In the genomic region with DNA sequence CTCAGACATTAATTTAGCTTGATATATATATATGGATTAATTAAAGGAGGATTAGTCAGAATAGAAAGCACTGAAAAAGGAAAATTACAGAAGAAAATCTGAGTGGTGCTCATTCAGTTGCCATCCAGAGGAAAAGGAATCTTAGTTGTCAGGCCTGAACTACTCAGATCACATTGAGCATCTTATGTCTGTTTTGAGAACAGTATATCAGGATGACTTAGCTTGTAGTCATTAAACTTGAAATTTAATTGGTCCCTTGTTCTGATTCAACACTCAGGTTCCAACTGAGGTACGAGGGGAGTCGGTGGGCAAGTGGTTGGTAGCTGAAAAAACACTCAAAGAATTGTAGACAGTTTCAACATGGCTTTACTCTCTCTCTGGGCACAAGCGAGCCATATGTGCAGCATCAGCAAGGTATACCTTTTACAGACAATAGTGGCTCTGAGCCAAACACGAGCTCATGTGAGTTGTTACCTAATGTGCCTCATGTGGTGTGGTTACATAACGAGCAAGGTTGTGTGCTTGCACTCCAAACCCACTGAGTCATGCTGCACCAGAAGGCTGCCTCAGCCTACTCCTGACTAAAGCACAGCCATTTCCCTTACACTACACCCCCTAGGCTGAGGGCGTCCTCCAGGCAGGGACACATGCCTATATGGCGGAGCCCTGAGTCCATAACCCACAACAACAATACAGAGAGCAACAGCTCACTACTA, we compare ENCODE assay signal across 1 cellular context.
TF ChIP-seq lines count a peak whose summit lies in the region.

No MANE protein-coding gene starts in this region.

TF ChIP-seq in GM23338, 12 proteins besides CTCF, POLR2A, EP300 and RAD21 (continued from another document):
- TF ChIP-seq, protein P1, sequence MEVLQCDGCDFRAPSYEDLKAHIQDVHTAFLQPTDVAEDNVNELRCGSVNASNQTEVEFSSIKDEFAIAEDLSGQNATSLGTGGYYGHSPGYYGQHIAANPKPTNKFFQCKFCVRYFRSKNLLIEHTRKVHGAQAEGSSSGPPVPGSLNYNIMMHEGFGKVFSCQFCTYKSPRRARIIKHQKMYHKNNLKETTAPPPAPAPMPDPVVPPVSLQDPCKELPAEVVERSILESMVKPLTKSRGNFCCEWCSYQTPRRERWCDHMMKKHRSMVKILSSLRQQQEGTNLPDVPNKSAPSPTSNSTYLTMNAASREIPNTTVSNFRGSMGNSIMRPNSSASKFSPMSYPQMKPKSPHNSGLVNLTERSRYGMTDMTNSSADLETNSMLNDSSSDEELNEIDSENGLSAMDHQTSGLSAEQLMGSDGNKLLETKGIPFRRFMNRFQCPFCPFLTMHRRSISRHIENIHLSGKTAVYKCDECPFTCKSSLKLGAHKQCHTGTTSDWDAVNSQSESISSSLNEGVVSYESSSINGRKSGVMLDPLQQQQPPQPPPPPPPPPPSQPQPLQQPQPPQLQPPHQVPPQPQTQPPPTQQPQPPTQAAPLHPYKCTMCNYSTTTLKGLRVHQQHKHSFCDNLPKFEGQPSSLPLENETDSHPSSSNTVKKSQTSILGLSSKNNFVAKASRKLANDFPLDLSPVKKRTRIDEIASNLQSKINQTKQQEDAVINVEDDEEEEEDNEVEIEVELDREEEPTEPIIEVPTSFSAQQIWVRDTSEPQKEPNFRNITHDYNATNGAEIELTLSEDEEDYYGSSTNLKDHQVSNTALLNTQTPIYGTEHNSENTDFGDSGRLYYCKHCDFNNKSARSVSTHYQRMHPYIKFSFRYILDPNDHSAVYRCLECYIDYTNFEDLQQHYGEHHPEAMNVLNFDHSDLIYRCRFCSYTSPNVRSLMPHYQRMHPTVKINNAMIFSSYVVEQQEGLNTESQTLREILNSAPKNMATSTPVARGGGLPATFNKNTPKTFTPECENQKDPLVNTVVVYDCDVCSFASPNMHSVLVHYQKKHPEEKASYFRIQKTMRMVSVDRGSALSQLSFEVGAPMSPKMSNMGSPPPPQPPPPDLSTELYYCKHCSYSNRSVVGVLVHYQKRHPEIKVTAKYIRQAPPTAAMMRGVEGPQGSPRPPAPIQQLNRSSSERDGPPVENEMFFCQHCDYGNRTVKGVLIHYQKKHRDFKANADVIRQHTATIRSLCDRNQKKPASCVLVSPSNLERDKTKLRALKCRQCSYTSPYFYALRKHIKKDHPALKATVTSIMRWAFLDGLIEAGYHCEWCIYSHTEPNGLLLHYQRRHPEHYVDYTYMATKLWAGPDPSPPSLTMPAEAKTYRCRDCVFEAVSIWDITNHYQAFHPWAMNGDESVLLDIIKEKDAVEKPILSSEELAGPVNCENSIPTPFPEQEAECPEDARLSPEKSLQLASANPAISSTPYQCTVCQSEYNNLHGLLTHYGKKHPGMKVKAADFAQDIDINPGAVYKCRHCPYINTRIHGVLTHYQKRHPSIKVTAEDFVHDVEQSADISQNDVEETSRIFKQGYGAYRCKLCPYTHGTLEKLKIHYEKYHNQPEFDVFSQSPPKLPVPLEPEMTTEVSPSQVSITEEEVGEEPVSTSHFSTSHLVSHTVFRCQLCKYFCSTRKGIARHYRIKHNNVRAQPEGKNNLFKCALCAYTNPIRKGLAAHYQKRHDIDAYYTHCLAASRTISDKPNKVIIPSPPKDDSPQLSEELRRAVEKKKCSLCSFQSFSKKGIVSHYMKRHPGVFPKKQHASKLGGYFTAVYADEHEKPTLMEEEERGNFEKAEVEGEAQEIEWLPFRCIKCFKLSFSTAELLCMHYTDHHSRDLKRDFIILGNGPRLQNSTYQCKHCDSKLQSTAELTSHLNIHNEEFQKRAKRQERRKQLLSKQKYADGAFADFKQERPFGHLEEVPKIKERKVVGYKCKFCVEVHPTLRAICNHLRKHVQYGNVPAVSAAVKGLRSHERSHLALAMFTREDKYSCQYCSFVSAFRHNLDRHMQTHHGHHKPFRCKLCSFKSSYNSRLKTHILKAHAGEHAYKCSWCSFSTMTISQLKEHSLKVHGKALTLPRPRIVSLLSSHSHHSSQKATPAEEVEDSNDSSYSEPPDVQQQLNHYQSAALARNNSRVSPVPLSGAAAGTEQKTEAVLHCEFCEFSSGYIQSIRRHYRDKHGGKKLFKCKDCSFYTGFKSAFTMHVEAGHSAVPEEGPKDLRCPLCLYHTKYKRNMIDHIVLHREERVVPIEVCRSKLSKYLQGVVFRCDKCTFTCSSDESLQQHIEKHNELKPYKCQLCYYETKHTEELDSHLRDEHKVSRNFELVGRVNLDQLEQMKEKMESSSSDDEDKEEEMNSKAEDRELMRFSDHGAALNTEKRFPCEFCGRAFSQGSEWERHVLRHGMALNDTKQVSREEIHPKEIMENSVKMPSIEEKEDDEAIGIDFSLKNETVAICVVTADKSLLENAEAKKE (CRISPR knock-in tag; IDR thresholded peaks at IDR 0.05), result no peak
